In genomic region chrX:38982370-38982769, GRCh38 we compare ENCODE assay signal across 18 cellular contexts.
DNase-seq lines count a peak whose midpoint lies in the region; ATAC-seq, FAIRE-seq and TF ChIP-seq lines count a peak whose summit lies in the region.
"Had no signal": no experiment of that assay in that cellular context is flagged by ENCODE, and none has a peak within 500 bp of the region (broad histone marks: within the 10 kb centered on the region; RNA-seq: fewer than 3 reads in every experiment).

No MANE protein-coding gene starts in this region.

- H3K9me3 ChIP-seq in HepG2 (ENCODE audit: low read length): no peaks in the 10 kb centered on the region
- H3K9me3 ChIP-seq: A549, HAP-1 had no signal

- TF ChIP-seq EP300 in HepG2 (IDR thresholded peaks at IDR 0.05; ENCODE audit: low read depth in 2 of 2, low read length in 2 of 2): no peak; a peak in 1 of 4 replicates
- TF ChIP-seq EP300 in HepG2 (CRISPR knock-in tag; IDR thresholded peaks at IDR 0.05; ENCODE audit: borderline replicate concordance): no peak

- H3K4me3 ChIP-seq in HepG2 (replicated peaks in 1 of 3; ENCODE audit: insufficient read depth in 1 of 3, low read depth in 2 of 3, low read length in 3 of 3): 0 out of 6 replicates have a peak overlapping the region, but pooled peaks of 1 of the 3 experiments have one; percentile 28
- H3K4me3 ChIP-seq: A549, HAP-1, SK-N-MC had no signal

- TF ChIP-seq RAD21 in HepG2 (CRISPR knock-in tag; IDR thresholded peaks at IDR 0.05): no peak

- no peaks in the 10 kb centered on the region for H3K9me3 Mint-ChIP-seq in Calu3 (ENCODE audit: low read depth, unreplicated experiment)

- H4K20me1 ChIP-seq in HepG2 (ENCODE audit: insufficient read depth, low read length): no peaks in the 10 kb centered on the region

- H3K27me3 ChIP-seq in HepG2 (ENCODE audit: control insufficient read depth in 1 of 2, insufficient read depth in 2 of 2, low read length in 2 of 2): no peaks in the 10 kb centered on the region

- H3K4me1 Mint-ChIP-seq in Calu3 (ENCODE audit: low read depth, unreplicated experiment): peaks cover 41% of the 10 kb centered on the region

- DNase-seq in Calu3 (peak; percentile 5), HepG2 (ENCODE audit: low spot score) (peak; percentile 44), cardiac septum (ENCODE audit: low spot score) (no peak), midbrain (lab: John Stamatoyannopoulos, UW) (no peak), RCC 7860 (ENCODE audit: low spot score) (no peak)
- DNase-seq in activated naive CD4-positive, alpha-beta T cell treated with Interleukin-2 at 50 U/mL for 16 hours: no peak
- DNase-seq: C1 segment of cervical spinal cord, NCI-H1092, NCI-H2227 treated with DMSO at 0.1 percent for 48 hours, NCI-H524 had no signal

- H3K4me3 Mint-ChIP-seq in Calu3 (ENCODE audit: low read depth, unreplicated experiment): peak overlapping the region; percentile 3

- no peak overlapping the region for H2AFZ ChIP-seq in HepG2 (ENCODE audit: low read length)

- no peaks in the 10 kb centered on the region for H3K36me3 ChIP-seq in HepG2 (replicated peaks in 1 of 2; ENCODE audit: control insufficient read depth in 1 of 2, insufficient read depth in 2 of 2, low read length in 2 of 2)
- H3K36me3 ChIP-seq: HAP-1 had no signal

- TF ChIP-seq CTCF in Calu3 (IDR thresholded peaks at IDR 0.05; ENCODE audit: unreplicated experiment) (no peak), HepG2 (CRISPR knock-in tag; IDR thresholded peaks at IDR 0.05) (peak; percentile 39)

- no peak overlapping the region for H3K9ac ChIP-seq in HepG2 (ENCODE audit: insufficient read depth, low read depth, low read length)
- H3K9ac ChIP-seq: KMS-11 had no signal

- CTCF ChIA-PET in Calu3 (lab: Charles Lee) (interaction anchor here (0.6 to 2.0 kb wide), 3 partner anchors 13 to 147 kb away, joined by 3 to 5 read pairs (median 3); no protein-coding TSS in a partner anchor), HepG2 (lab: Yijun Ruan, JAX; ENCODE audit: low intra/inter-chr PET ratio, low total read pairs) (no interaction called here)

- H3K4me2 ChIP-seq in HepG2 (ENCODE audit: low read depth, low read length): peak overlapping the region; percentile 68
- H3K4me2 ChIP-seq: KMS-11 had no signal

- no peaks in the 10 kb centered on the region for H3K36me3 Mint-ChIP-seq in Calu3 (ENCODE audit: insufficient read depth, unreplicated experiment)

- POLR2A ChIA-PET in HepG2 (lab: Yijun Ruan, JAX): interaction anchor here (0.9 to 1.8 kb wide), 6 partner anchors 9 to 181 kb away, joined by 3 to 11 read pairs (median 4); partner anchors contain the start of gene MID1IP1

- peaks cover 56% of the 10 kb centered on the region for H3K4me1 ChIP-seq in HepG2 (ENCODE audit: insufficient read depth, low read length)
- H3K4me1 ChIP-seq: A549, HAP-1 had no signal

- in situ Hi-C loops in HepG2 (cut with HindIII; ENCODE audit: extremely low pct_ligation_motif_present, low pct_unique_long_range_greater_than_20kb): loop anchor here (25.0 kb wide), 1 partner anchor 170 kb away; the partner anchor contains the start of gene MID1IP1

- peak overlapping the region; percentile 57 for H3K27ac ChIP-seq in HepG2 (ENCODE audit: extremely low read length, insufficient read depth, low read length)
- H3K27ac ChIP-seq: A549, KMS-11, SK-N-MC had no signal

- ATAC-seq in GM19463 (IDR thresholded peaks at IDR 0.05; ENCODE audit: unreplicated experiment) (peak; percentile 82), HG03354 (IDR thresholded peaks at IDR 0.05; ENCODE audit: poor library complexity, severe bottlenecking, unreplicated experiment) (peak; percentile 68), HepG2 (peak; percentile 97)
- ATAC-seq: A549, Panc1, Right ventricle myocardium inferior had no signal

- BruUV-seq in Calu3 (replicated peaks; lab: Mats Ljungman, UMichigan) (no TSS peak), HepG2 (replicated peaks; lab: Mats Ljungman, UMichigan) (no TSS peak)

- intact Hi-C loops in Calu3 (cut with micrococcal nuclease; ENCODE audit: unreplicated experiment) (no loop called here), HepG2 (cut with micrococcal nuclease; ENCODE audit: unreplicated experiment) (loop anchor here (2.0 to 10.0 kb wide), 3 partner anchors 166 to 218 kb away; partner anchors contain the start of gene MID1IP1), cardiac septum (cut with DNase I) (loop anchor here (5.0 kb wide), 1 partner anchor 180 kb away; the partner anchor contains the start of gene MID1IP1)

- no peaks in the 10 kb centered on the region for H3K79me2 ChIP-seq in HepG2 (ENCODE audit: insufficient read depth, low read length)

- peak overlapping the region; percentile 82 for H3K27ac Mint-ChIP-seq in Calu3 (ENCODE audit: unreplicated experiment)

- 4% methylated on average over 2 of the region's 3 CpGs for WGBS in HepG2 (ENCODE audit: low lambda C conversion rate)

- no peak for TF ChIP-seq POLR2A in HepG2 (IDR thresholded peaks at IDR 0.05; ENCODE audit: insufficient read depth in 1 of 2, low read depth in 2 of 2, low read length in 2 of 2)

- FAIRE-seq in HepG2 (lab: Jason Lieb, UNC) (peak; percentile 80), RCC 7860 (lab: Jason Lieb, UNC) (no peak)

- no peaks in the 10 kb centered on the region for H3K27me3 Mint-ChIP-seq in Calu3 (ENCODE audit: unreplicated experiment)

TF ChIP-seq in HepG2, 621 proteins besides CTCF, POLR2A, EP300 and RAD21 (continues in another document):
- TF ChIP-seq ZMYM4 (CRISPR knock-in tag; IDR thresholded peaks at IDR 0.05) (peak; percentile 59; the same call in 1 of the 2 replicates), SAFB2 (CRISPR knock-in tag; IDR thresholded peaks at IDR 0.05; ENCODE audit: borderline replicate concordance, low read depth) (no peak), NR2F6 (IDR thresholded peaks at IDR 0.05) (0 out of 2 replicates have a peak, but pooled peaks have one; percentile 12), NR2F6 (CRISPR knock-in tag; IDR thresholded peaks at IDR 0.05) (0 out of 2 replicates have a peak, but pooled peaks have one; percentile 43), WIZ (CRISPR knock-in tag; IDR thresholded peaks at IDR 0.05) (no peak), GLMP (CRISPR knock-in tag; IDR thresholded peaks at IDR 0.05; ENCODE audit: borderline replicate concordance) (no peak), TGIF2 (CRISPR knock-in tag; IDR thresholded peaks at IDR 0.05) (peak; percentile 77; the same call in 1 of the 2 replicates), SALL1 (CRISPR knock-in tag; IDR thresholded peaks at IDR 0.05) (peak; percentile 52), ZNF644 (CRISPR knock-in tag; IDR thresholded peaks at IDR 0.05; ENCODE audit: low read depth) (peak; percentile 61), POGZ (CRISPR knock-in tag; IDR thresholded peaks at IDR 0.05) (peak; percentile 60), RARA (CRISPR knock-in tag; IDR thresholded peaks at IDR 0.05) (peak; percentile 63), KDM2A (CRISPR knock-in tag; IDR thresholded peaks at IDR 0.05; ENCODE audit: borderline replicate concordance, low read depth) (no peak), ZNF260 (CRISPR knock-in tag; IDR thresholded peaks at IDR 0.05; ENCODE audit: borderline replicate concordance, low read depth) (no peak), ZEB1 (IDR thresholded peaks at IDR 0.05; ENCODE audit: insufficient replicate concordance, low read depth) (peak; percentile 32), SAP130 (CRISPR knock-in tag; IDR thresholded peaks at IDR 0.05; ENCODE audit: low read depth) (peak; percentile 70), RORA (CRISPR knock-in tag; IDR thresholded peaks at IDR 0.05) (no peak), HDAC1 (CRISPR knock-in tag; IDR thresholded peaks at IDR 0.05) (peak; percentile 55), SPEN (CRISPR knock-in tag; IDR thresholded peaks at IDR 0.05; ENCODE audit: low read depth) (no peak), ZNF549 (CRISPR knock-in tag; IDR thresholded peaks at IDR 0.05) (no peak), ZNF687 (CRISPR knock-in tag; IDR thresholded peaks at IDR 0.05) (no peak), ZNF160 (CRISPR knock-in tag; IDR thresholded peaks at IDR 0.05) (no peak)

Comparison
In these comparisons a context has a peak if more than half of its experiments do, and no peak if none do; other contexts are left out.
1. DNase-seq: peak in Calu3 (single experiment) and HepG2 (single experiment); none in activated naive CD4-positive, alpha-beta T cell treated with Interleukin-2 at 50 U/mL for 16 hours (single experiment), cardiac septum (single experiment), midbrain (single experiment) and RCC 7860 (single experiment).
2. Peak in every context shown above with its lines, with median percentiles within 50 percentile points of each other: ATAC-seq.